Comparison of ENCODE assay signal across 22 cellular contexts in genomic region chr18:70501358-70501757, GRCh38.
DNase-seq lines count a peak whose midpoint lies in the region; ATAC-seq, FAIRE-seq and TF ChIP-seq lines count a peak whose summit lies in the region.
"Had no signal": no experiment of that assay in that cellular context is flagged by ENCODE, and none has a peak within 500 bp of the region (broad histone marks: within the 10 kb centered on the region; RNA-seq: fewer than 3 reads in every experiment).

No MANE protein-coding gene starts in this region.

- no TSS peak for BruUV-seq in HepG2 (replicated peaks; lab: Mats Ljungman, UMichigan)
- BruUV-seq in Panc1 (replicated peaks; lab: Mats Ljungman, UMichigan): no TSS peak

- FAIRE-seq in HepG2 (lab: Jason Lieb, UNC): no peak
- FAIRE-seq: A549, G401.6, GM12892, H1 had no signal

- no peaks in the 10 kb centered on the region; a peak in 1 of 5 replicates for H3K27me3 ChIP-seq in HepG2 (ENCODE audit: control insufficient read depth in 1 of 2, insufficient read depth in 2 of 2, low read length in 2 of 2)
- no peaks in the 10 kb centered on the region for H3K27me3 ChIP-seq in right lobe of liver
- H3K27me3 ChIP-seq in Panc1 (ENCODE audit: control insufficient read depth, insufficient read depth, low read length): no peaks in the 10 kb centered on the region
- H3K27me3 ChIP-seq in neural cell (ENCODE audit: insufficient read depth, low read depth, low read length): no peaks in the 10 kb centered on the region

- H2AFZ ChIP-seq in HepG2 (ENCODE audit: low read length) (no peak overlapping the region), neural cell (ENCODE audit: low read depth, low read length) (no peak overlapping the region)

- H3K4me1 ChIP-seq in HepG2 (ENCODE audit: insufficient read depth, low read length) (no peaks in the 10 kb centered on the region), right lobe of liver (no peaks in the 10 kb centered on the region), Panc1 (ENCODE audit: control insufficient read depth, insufficient read depth, low read length) (peaks cover 6% of the 10 kb centered on the region)
- H3K4me1 ChIP-seq: A549 had no signal

- no peak for TF ChIP-seq RAD21 in HepG2 (CRISPR knock-in tag; IDR thresholded peaks at IDR 0.05)
- TF ChIP-seq RAD21 in neural cell (conservative IDR thresholded peaks at IDR 0.05): no peak

- H3F3A ChIP-seq in neural cell (ENCODE audit: insufficient read depth, low read length, poor library complexity, severe bottlenecking): no peaks in the 10 kb centered on the region

- POLR2A ChIA-PET in HepG2 (lab: Yijun Ruan, JAX) (no interaction called here), HEK293T (lab: Yijun Ruan, JAX) (no interaction called here), Panc1 (lab: Charles Lee) (no interaction called here)

- TF ChIP-seq CTCF in HepG2 (CRISPR knock-in tag; IDR thresholded peaks at IDR 0.05) (no peak), right lobe of liver (IDR thresholded peaks at IDR 0.05) (no peak), Panc1 (IDR thresholded peaks at IDR 0.05) (no peak), neural cell (IDR thresholded peaks at IDR 0.05; ENCODE audit: poor library complexity, severe bottlenecking) (no peak)

- ATAC-seq in HepG2 (no peak), right lobe of liver (no peak), Panc1 (no peak), GM18517 (IDR thresholded peaks at IDR 0.05; ENCODE audit: unreplicated experiment) (no peak)
- ATAC-seq: A549 had no signal

- H3K27ac ChIP-seq in HepG2 (ENCODE audit: extremely low read length, insufficient read depth, low read length): no peak overlapping the region
- no peak overlapping the region for H3K27ac ChIP-seq in right lobe of liver
- peak overlapping the region; percentile 34; the same call in 1 of the 2 replicates for H3K27ac ChIP-seq in Panc1 (ENCODE audit: low read length)
- H3K27ac ChIP-seq in neural cell (ENCODE audit: low read length): no peak overlapping the region
- H3K27ac ChIP-seq: A549 had no signal

- no peak overlapping the region for H3K9ac ChIP-seq in HepG2 (ENCODE audit: insufficient read depth, low read depth, low read length)
- no peak overlapping the region for H3K9ac ChIP-seq in neural cell (ENCODE audit: low read length)

- TF ChIP-seq EP300 in HepG2 (IDR thresholded peaks at IDR 0.05; ENCODE audit: low read depth in 2 of 2, low read length in 2 of 2): no peak
- no peak for TF ChIP-seq EP300 in HepG2 (CRISPR knock-in tag; IDR thresholded peaks at IDR 0.05; ENCODE audit: borderline replicate concordance)
- TF ChIP-seq EP300 in neural cell (conservative IDR thresholded peaks at IDR 0.05; ENCODE audit: poor library complexity, severe bottlenecking): no peak

- WGBS in HepG2 (ENCODE audit: low lambda C conversion rate): 2% methylated on average over 4 of the region's 4 CpGs
- WGBS in right lobe of liver (ENCODE audit: insufficient coverage, low coverage, low lambda C conversion rate, missing lambda C conversion rate): 37% methylated on average over 4 of the region's 4 CpGs

- CTCF ChIA-PET in HepG2 (lab: Yijun Ruan, JAX; ENCODE audit: low intra/inter-chr PET ratio, low total read pairs): no interaction called here
- CTCF ChIA-PET in HEK293T (lab: Yijun Ruan, JAX): no interaction called here
- CTCF ChIA-PET in Panc1 (lab: Charles Lee): no interaction called here

- H3K4me2 ChIP-seq in HepG2 (ENCODE audit: low read depth, low read length) (no peak overlapping the region), neural cell (ENCODE audit: low read length) (peak overlapping the region; percentile 4)
- H3K4me2 ChIP-seq: A549 had no signal

- H3K79me2 ChIP-seq in HepG2 (ENCODE audit: insufficient read depth, low read length) (no peaks in the 10 kb centered on the region), neural cell (replicated peaks; ENCODE audit: insufficient read depth, low read length) (no peaks in the 10 kb centered on the region)

- no peak overlapping the region for H3K4me3 ChIP-seq in HepG2 (replicated peaks in 1 of 3; ENCODE audit: insufficient read depth in 1 of 3, low read depth in 2 of 3, low read length in 3 of 3)
- no peak overlapping the region for H3K4me3 ChIP-seq in right lobe of liver
- H3K4me3 ChIP-seq in Panc1 (ENCODE audit: low read depth in 2 of 2, low read length in 2 of 2): no peak overlapping the region
- H3K4me3 ChIP-seq in neural cell (ENCODE audit: low read length): no peak overlapping the region
- H3K4me3 ChIP-seq: A549 had no signal

- TF ChIP-seq POLR2A in HepG2 (IDR thresholded peaks at IDR 0.05; ENCODE audit: insufficient read depth in 1 of 2, low read depth in 2 of 2, low read length in 2 of 2) (no peak), right lobe of liver (IDR thresholded peaks at IDR 0.05) (no peak)

- no peaks in the 10 kb centered on the region for H3K36me3 ChIP-seq in HepG2 (replicated peaks in 1 of 2; ENCODE audit: control insufficient read depth in 1 of 2, insufficient read depth in 2 of 2, low read length in 2 of 2)
- H3K36me3 ChIP-seq in right lobe of liver: no peaks in the 10 kb centered on the region
- H3K36me3 ChIP-seq in Panc1 (ENCODE audit: control insufficient read depth, insufficient read depth, low read length): no peaks in the 10 kb centered on the region; the same call in 1 of the 2 replicates
- H3K36me3 ChIP-seq in neural cell (ENCODE audit: insufficient read depth, low read length): no peaks in the 10 kb centered on the region

- in situ Hi-C loops in HepG2 (cut with HindIII; ENCODE audit: extremely low pct_ligation_motif_present, low pct_unique_long_range_greater_than_20kb) (no loop called here), Panc1 (cut with HindIII; ENCODE audit: low pct_unique_long_range_greater_than_20kb, low sequenced_read_pairs) (no loop called here)

- no peaks in the 10 kb centered on the region for H3K9me3 ChIP-seq in HepG2 (ENCODE audit: low read length)
- H3K9me3 ChIP-seq in right lobe of liver: no peaks in the 10 kb centered on the region
- no peaks in the 10 kb centered on the region for H3K9me3 ChIP-seq in Panc1 (ENCODE audit: control insufficient read depth, insufficient read depth, low read depth, low read length)
- no peaks in the 10 kb centered on the region for H3K9me3 ChIP-seq in neural cell (ENCODE audit: low read length)
- H3K9me3 ChIP-seq: A549 had no signal

- intact Hi-C loops in HepG2 (cut with micrococcal nuclease; ENCODE audit: unreplicated experiment) (no loop called here), right lobe of liver (cut with DNase I) (no loop called here), Panc1 (cut with micrococcal nuclease; ENCODE audit: unreplicated experiment) (no loop called here)

- no peak for DNase-seq in HepG2 (ENCODE audit: low spot score)
- DNase-seq in right lobe of liver: no peak
- DNase-seq in HEK293T (ENCODE audit: extremely low spot score): no peak
- DNase-seq in Panc1 (ENCODE audit: low read depth, low spot score): no peak
- no peak for DNase-seq in NCI-H1436 treated with DMSO at 0.1 percent for 48 hours (lab: John Stamatoyannopoulos, UW)
- DNase-seq in NCI-H524 treated with DMSO at 0.1 percent for 48 hours (lab: John Stamatoyannopoulos, UW): no peak
- DNase-seq: 8988T; C1 segment of cervical spinal cord; Calu3; CD4-positive, alpha-beta memory T cell; COR-L47; DMS153; DND-41; H7; HCEC 1CT; HFFc6 had no signal

- H4K20me1 ChIP-seq in HepG2 (ENCODE audit: insufficient read depth, low read length) (no peaks in the 10 kb centered on the region), neural cell (ENCODE audit: insufficient read depth) (no peaks in the 10 kb centered on the region)

- no peaks in the 10 kb centered on the region for H3K9me2 ChIP-seq in neural cell (ENCODE audit: insufficient read depth, low read length)

TF ChIP-seq in HepG2, 621 proteins besides CTCF, POLR2A, EP300 and RAD21 (continues in another document):
- no peak for TF ChIP-seq ZC3H13 (CRISPR knock-in tag; IDR thresholded peaks at IDR 0.05)
- no peak for TF ChIP-seq NFE2 (CRISPR knock-in tag; IDR thresholded peaks at IDR 0.05)

TF ChIP-seq in HEK293T, 16 proteins besides CTCF, POLR2A, EP300 and RAD21:
- TF ChIP-seq SP1 (IDR thresholded peaks at IDR 0.05) (no peak), FOXM1 (IDR thresholded peaks at IDR 0.05; ENCODE audit: borderline replicate concordance) (no peak), ARNT (IDR thresholded peaks at IDR 0.05) (no peak)
- TF ChIP-seq, protein P1, sequence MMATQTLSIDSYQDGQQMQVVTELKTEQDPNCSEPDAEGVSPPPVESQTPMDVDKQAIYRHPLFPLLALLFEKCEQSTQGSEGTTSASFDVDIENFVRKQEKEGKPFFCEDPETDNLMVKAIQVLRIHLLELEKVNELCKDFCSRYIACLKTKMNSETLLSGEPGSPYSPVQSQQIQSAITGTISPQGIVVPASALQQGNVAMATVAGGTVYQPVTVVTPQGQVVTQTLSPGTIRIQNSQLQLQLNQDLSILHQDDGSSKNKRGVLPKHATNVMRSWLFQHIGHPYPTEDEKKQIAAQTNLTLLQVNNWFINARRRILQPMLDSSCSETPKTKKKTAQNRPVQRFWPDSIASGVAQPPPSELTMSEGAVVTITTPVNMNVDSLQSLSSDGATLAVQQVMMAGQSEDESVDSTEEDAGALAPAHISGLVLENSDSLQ (IDR thresholded peaks at IDR 0.05): peak; percentile 90

TF ChIP-seq in neural cell, 6 proteins besides CTCF, POLR2A, EP300 and RAD21:
- TF ChIP-seq POLR2AphosphoS5 (IDR thresholded peaks at IDR 0.05) (peak; percentile 11), TAF1 (IDR thresholded peaks at IDR 0.05; ENCODE audit: low read depth) (no peak)
